In the genomic region with DNA sequence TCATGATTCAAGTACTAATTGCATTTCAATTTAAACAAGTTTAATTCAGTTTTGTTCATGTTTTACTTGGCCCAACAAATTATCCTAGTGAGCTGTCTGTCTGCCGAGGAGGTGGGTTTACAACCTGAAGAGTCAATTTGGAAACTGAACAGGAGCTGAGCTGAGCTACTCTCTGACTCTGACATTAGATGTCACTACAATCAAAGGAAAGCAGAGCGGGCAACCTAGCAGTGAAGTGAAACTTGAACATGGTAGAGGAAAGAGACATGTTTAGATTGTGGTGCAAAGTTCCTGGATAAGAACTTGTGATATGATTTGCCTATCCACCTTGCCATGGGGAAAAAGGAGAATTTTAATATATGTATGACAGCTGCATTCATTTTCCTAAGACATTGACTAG, we compare ENCODE assay signal across 8 cellular contexts. TPM values are rescaled to one million over a fixed set of nuclear protein-coding genes. Genes with fewer than 3 reads are reported as not detected.
DNase-seq lines count a peak whose midpoint lies in the region; ATAC-seq and TF ChIP-seq lines count a peak whose summit lies in the region.

No MANE protein-coding gene starts in this region.

- H3K4me3 ChIP-seq in Panc1 (ENCODE audit: low read depth in 2 of 2, low read length in 2 of 2) = no peak overlapping the region
- H3K4me3 ChIP-seq in esophagus squamous epithelium = no peak overlapping the region
- no peak overlapping the region for H3K4me3 ChIP-seq in neural progenitor cell

- in situ Hi-C loops in Panc1 (cut with HindIII; ENCODE audit: low pct_unique_long_range_greater_than_20kb, low sequenced_read_pairs) = no loop called here

- POLR2A ChIA-PET in Panc1 (lab: Charles Lee) = no interaction called here

- H4K20me1 ChIP-seq in neural progenitor cell (ENCODE audit: low read depth) = no peaks in the 10 kb centered on the region

- no peak overlapping the region for H3K4me3 Mint-ChIP-seq in neural progenitor cell

- TF ChIP-seq CTCF in GM12873 (IDR thresholded peaks at IDR 0.05; ENCODE audit: insufficient read depth, low read depth, low read length, missing control alignments) = peak; percentile 55
- TF ChIP-seq CTCF in Panc1 (IDR thresholded peaks at IDR 0.05) = peak; percentile 81
- TF ChIP-seq CTCF in esophagus squamous epithelium (IDR thresholded peaks at IDR 0.05) = peak in 4 of 6 experiments; percentile 30 to 48 (median 38)
- peak; percentile 55 for TF ChIP-seq CTCF in neural progenitor cell (IDR thresholded peaks at IDR 0.05)

- peak; percentile 68 for ATAC-seq in HG03520 (IDR thresholded peaks at IDR 0.05; ENCODE audit: unreplicated experiment)
- peak; percentile 96 for ATAC-seq in Panc1
- ATAC-seq in HG03571 (IDR thresholded peaks at IDR 0.05; ENCODE audit: unreplicated experiment) = no peak

- H3K4me1 ChIP-seq in Panc1 (ENCODE audit: control insufficient read depth, insufficient read depth, low read length) = peaks cover 18% of the 10 kb centered on the region
- no peaks in the 10 kb centered on the region for H3K4me1 ChIP-seq in esophagus squamous epithelium
- H3K4me1 ChIP-seq in neural progenitor cell = no peaks in the 10 kb centered on the region

- no peaks in the 10 kb centered on the region for H3K27me3 Mint-ChIP-seq in neural progenitor cell (ENCODE audit: insufficient read depth, low read depth)

- WGBS in esophagus squamous epithelium, 2 donors = 28 to 38% methylated on average over 2 of the region's 2 CpGs

- H3F3A ChIP-seq in neural progenitor cell (ENCODE audit: low read depth) = no peaks in the 10 kb centered on the region

- no peak overlapping the region for H2AFZ ChIP-seq in neural progenitor cell (replicated peaks)

- no peaks in the 10 kb centered on the region for H3K9me3 Mint-ChIP-seq in neural progenitor cell

- no peak overlapping the region for H3K4me2 ChIP-seq in neural progenitor cell

- peaks cover 2% of the 10 kb centered on the region for H3K36me3 Mint-ChIP-seq in neural progenitor cell

- no peaks in the 10 kb centered on the region for H3K4me1 Mint-ChIP-seq in neural progenitor cell

- CTCF ChIA-PET in Panc1 (lab: Charles Lee) = interaction anchor here (0.7 to 1.5 kb wide), 5 partner anchors 27 to 790 kb away, joined by 4 to 7 read pairs (median 5); no protein-coding TSS in a partner anchor

- no peaks in the 10 kb centered on the region for H3K79me2 ChIP-seq in neural progenitor cell (ENCODE audit: low read depth)

- H3K9me3 ChIP-seq in Panc1 (ENCODE audit: control insufficient read depth, insufficient read depth, low read depth, low read length) (no peaks in the 10 kb centered on the region), esophagus squamous epithelium (no peaks in the 10 kb centered on the region), neural progenitor cell (ENCODE audit: low read depth) (no peaks in the 10 kb centered on the region)

- intact Hi-C loops in Panc1 (cut with micrococcal nuclease; ENCODE audit: unreplicated experiment) (loop anchor here (1.0 to 10.0 kb wide), 3 partner anchors 27 to 753 kb away; no protein-coding TSS in a partner anchor), esophagus squamous epithelium (cut with DNase I) (no loop called here)

- H3K27me3 ChIP-seq in Panc1 (ENCODE audit: control insufficient read depth, insufficient read depth, low read length) (no peaks in the 10 kb centered on the region), esophagus squamous epithelium (no peaks in the 10 kb centered on the region), neural progenitor cell (no peaks in the 10 kb centered on the region)

- no peak overlapping the region for H3K9ac ChIP-seq in neural progenitor cell

- DNase-seq in AG20443 (ENCODE audit: low spot score) (peak; percentile 57), Panc1 (ENCODE audit: low read depth, low spot score) (peak; percentile 65), esophagus squamous epithelium (lab: John Stamatoyannopoulos, UW) (no peak), neural progenitor cell (ENCODE audit: low spot score) (peak; percentile 44), cortex of kidney (lab: John Stamatoyannopoulos, UW) (no peak)

- H3K27ac Mint-ChIP-seq in neural progenitor cell = no peak overlapping the region

- TF ChIP-seq POLR2A in esophagus squamous epithelium (IDR thresholded peaks at IDR 0.05) = no peak

- H3K36me3 ChIP-seq in Panc1 (ENCODE audit: control insufficient read depth, insufficient read depth, low read length) (no peaks in the 10 kb centered on the region), esophagus squamous epithelium (no peaks in the 10 kb centered on the region), neural progenitor cell (no peaks in the 10 kb centered on the region)

- BruUV-seq in Panc1 (replicated peaks; lab: Mats Ljungman, UMichigan) = no TSS peak

- peak overlapping the region; percentile 53; the same call in 1 of the 2 replicates for H3K27ac ChIP-seq in Panc1 (ENCODE audit: low read length)
- no peak overlapping the region for H3K27ac ChIP-seq in esophagus squamous epithelium
- H3K27ac ChIP-seq in neural progenitor cell = no peak overlapping the region

RNA-seq across cellular contexts. Expression of a gene that starts 9.6 kb away (rescaled TPM):
- not detected for total RNA-seq in Panc1 (2021; ENCODE audit: unreplicated experiment)
- not detected for polyA plus RNA-seq in Panc1 (2012; ENCODE audit: insufficient read length)
- 1 to 10 TPM in 1 of 4 donors, not detected in 3; 3.4 TPM for total RNA-seq in esophagus squamous epithelium
- not detected in 2 replicates for total RNA-seq in neural progenitor cell (ENCODE audit: low replicate concordance)

Comparison
In these comparisons a context has a peak if more than half of its experiments do, and no peak if none do; other contexts are left out.
1. DNase-seq: peak in AG20443 (single experiment), Panc1 (single experiment) and neural progenitor cell (single experiment); none in esophagus squamous epithelium (single experiment) and cortex of kidney (single experiment).
2. Peak in every context shown above with its lines, with median percentiles within 50 percentile points of each other: CTCF ChIP-seq.